ENCODE assay signal across 22 cellular contexts in genomic region chr6:93819189-93819588, GRCh38.
DNase-seq lines count a peak whose midpoint lies in the region; ATAC-seq lines count a peak whose summit lies in the region.
"Had no signal": no experiment of that assay in that cellular context is flagged by ENCODE, and none has a peak within 500 bp of the region (broad histone marks: within the 10 kb centered on the region; RNA-seq: fewer than 3 reads in every experiment).

No MANE protein-coding gene starts in this region.

- H3K9me2 ChIP-seq in GM23248 (ENCODE audit: insufficient read depth), result no peaks in the 10 kb centered on the region

- H3K4me3 ChIP-seq in ACC112 (ENCODE audit: low read depth, low read length) (peak overlapping the region; percentile 7; the same call in 1 of the 2 replicates), GM23248 (no peak overlapping the region), H7 (ENCODE audit: insufficient read depth, low read depth, low read length) (no peak overlapping the region)
- H3K4me3 ChIP-seq: psoas muscle, SK-N-MC, thoracic aorta had no signal

- H4K20me1 ChIP-seq in GM23248 (ENCODE audit: insufficient read depth), result no peaks in the 10 kb centered on the region

- H2AFZ ChIP-seq in ACC112 (ENCODE audit: low read length, unreplicated experiment), result peak overlapping the region; percentile 73
- no peak overlapping the region for H2AFZ ChIP-seq in GM23248

- ATAC-seq in HG03378 (IDR thresholded peaks at IDR 0.05; ENCODE audit: unreplicated experiment), result no peak
- ATAC-seq in GM18861 (IDR thresholded peaks at IDR 0.05; ENCODE audit: unreplicated experiment), result no peak
- ATAC-seq: activated CD8-positive, alpha-beta T cell treated with anti-CD3 and anti-CD28 coated beads, Interleukin-2, amount 10 ng/mL, durations not matched to agents 7 days and 5 days; natural killer cell treated with Interleukin-12 subunit alpha and Interleukin-12 subunit beta and Interleukin-15 and Interleukin-18, amount 100 ng/mL, for 72 hours; psoas muscle had no signal

- H3K79me2 ChIP-seq in ACC112 (ENCODE audit: control insufficient read depth, insufficient read depth, low read length, unreplicated experiment), result no peaks in the 10 kb centered on the region
- no peaks in the 10 kb centered on the region for H3K79me2 ChIP-seq in GM23248 (ENCODE audit: insufficient read depth)

- peaks cover 3% of the 10 kb centered on the region for H3K4me1 ChIP-seq in ACC112 (ENCODE audit: control insufficient read depth, insufficient read depth, low read length, unreplicated experiment)
- no peaks in the 10 kb centered on the region for H3K4me1 ChIP-seq in GM23248 (ENCODE audit: insufficient read depth)
- H3K4me1 ChIP-seq: psoas muscle had no signal

- H3K4me2 ChIP-seq in GM23248 (ENCODE audit: unreplicated experiment), result no peak overlapping the region

- H3K36me3 ChIP-seq in ACC112 (ENCODE audit: insufficient read depth, low read length) (no peaks in the 10 kb centered on the region), GM23248 (ENCODE audit: low read depth) (no peaks in the 10 kb centered on the region), H7 (replicated peaks; ENCODE audit: control insufficient read depth, insufficient read depth, low read length) (peaks cover 11% of the 10 kb centered on the region)
- H3K36me3 ChIP-seq: thoracic aorta, WERI-Rb-1 had no signal

- no peak overlapping the region for H3K9ac ChIP-seq in GM23248

- no peaks in the 10 kb centered on the region for H3K27me3 ChIP-seq in ACC112 (ENCODE audit: insufficient read depth, low read length)
- no peaks in the 10 kb centered on the region for H3K27me3 ChIP-seq in GM23248 (replicated peaks; ENCODE audit: insufficient read depth)
- H3K27me3 ChIP-seq in H7 (ENCODE audit: control insufficient read depth, insufficient read depth, low read length), result no peaks in the 10 kb centered on the region; the same call in 1 of the 2 replicates

- peak; percentile 4 for DNase-seq in NCI-H1694 (lab: John Stamatoyannopoulos, UW)
- DNase-seq in brain pericyte (ENCODE audit: low read depth, low spot score), result peak; percentile 39
- peak; percentile 37 for DNase-seq in myocyte (ENCODE audit: low read depth)
- DNase-seq in GM23248, result no peak
- DNase-seq in H7, result no peak
- DNase-seq: activated CD8-positive, alpha-beta T cell treated with anti-CD3 and anti-CD28 coated beads, Interleukin-2, amount 10 ng/mL, durations not matched to agents 7 days and 5 days; activated naive CD4-positive, alpha-beta T cell treated with anti-CD3 and anti-CD28 coated beads, Interleukin-2, amount 50 U/mL, for 16 hours; activated T-cell treated with anti-CD3 and anti-CD28 coated beads, Interleukin-2, amount 50 U/mL, for 48 hours; CD8-positive, alpha-beta memory T cell; DND-41; foreskin melanocyte; NCI-H1092 treated with DMSO at 0.1 percent for 48 hours; NCI-H2081 treated with DMSO at 0.1 percent for 48 hours; psoas muscle; stimulated activated CD4-positive, alpha-beta T cell treated with anti-CD3 and anti-CD28 coated beads, Interleukin-12 subunit alpha, Interleukin-12 subunit beta, amount 100 ng/mL, for 4 hours; WERI-Rb-1 had no signal

- 0 to 1% methylated on average over 3 of the region's 3 CpGs for WGBS in GM23248 (ENCODE audit: low coverage in 1 of 2, low lambda C conversion rate in 2 of 2, missing lambda C conversion rate in 2 of 2), 2 experiments

- no peaks in the 10 kb centered on the region for H3K9me3 ChIP-seq in GM23248 (ENCODE audit: low read depth)
- H3K9me3 ChIP-seq: psoas muscle, thoracic aorta had no signal

- H3K27ac ChIP-seq in ACC112 (ENCODE audit: low read depth, low read length), result no peak overlapping the region
- no peak overlapping the region for H3K27ac ChIP-seq in GM23248
- H3K27ac ChIP-seq: psoas muscle, SK-N-MC, thoracic aorta, WERI-Rb-1 had no signal

- H3F3A ChIP-seq in GM23248 (ENCODE audit: insufficient read depth), result no peaks in the 10 kb centered on the region

- in situ Hi-C loops in GM23248 (cut with MboI), result no loop called here

Comparison
In these comparisons a context has a peak if more than half of its experiments do, and no peak if none do; other contexts are left out.
1. DNase-seq: peak in NCI-H1694 (single experiment), brain pericyte (single experiment) and myocyte (single experiment); none in GM23248 (single experiment) and H7 (single experiment).